In genomic region chr19:39996811-39997594, GRCh38 we compare ENCODE assay signal across 8 cellular contexts. TPM values are rescaled to one million over a fixed set of nuclear protein-coding genes. Genes with fewer than 3 reads are reported as not detected.
A peak's percentile ranks its signal among the peaks of the same experiment; 100 is the strongest.
DNase-seq lines count a peak whose midpoint lies in the region; ATAC-seq and TF ChIP-seq lines count a peak whose summit lies in the region.

Gene ZNF546, plus strand, starts transcription at chr19:39997060. Its CDS starts 1,267 bp downstream, at chr19:39998327.

- peaks cover 5 to 6% of the 10 kb centered on the region in 2 donors for H3K36me3 Mint-ChIP-seq in naive B cell
- peaks cover 6% of the 10 kb centered on the region for H3K36me3 Mint-ChIP-seq in stimulated activated effector memory CD8-positive, alpha-beta T cell treated with anti-CD3 and anti-CD28 coated beads, Interleukin-12 subunit alpha, Interleukin-12 subunit beta, amount 100 ng/mL, for 72 hours

- H3K79me2 ChIP-seq in fibroblast of lung (ENCODE audit: control insufficient read depth, insufficient read depth, low read length) = peaks cover 2% of the 10 kb centered on the region

- peaks cover 24 to 53% (median 29%) of the 10 kb centered on the region in 3 donors for H3K4me1 Mint-ChIP-seq in naive B cell
- H3K4me1 Mint-ChIP-seq in stimulated activated effector memory CD8-positive, alpha-beta T cell treated with anti-CD3 and anti-CD28 coated beads, Interleukin-12 subunit alpha, Interleukin-12 subunit beta, amount 100 ng/mL, for 72 hours = peaks cover 41% of the 10 kb centered on the region

- H3K27ac Mint-ChIP-seq in naive B cell = peak within 1 kb of the TSS; percentile 88 to 98 (median 95)
- H3K27ac Mint-ChIP-seq in stimulated activated effector memory CD8-positive, alpha-beta T cell treated with anti-CD3 and anti-CD28 coated beads, Interleukin-12 subunit alpha, Interleukin-12 subunit beta, amount 100 ng/mL, for 72 hours = peak within 1 kb of the TSS; percentile 91

- no peaks in the 10 kb centered on the region for H4K20me1 ChIP-seq in fibroblast of lung (ENCODE audit: control insufficient read depth, extremely low read depth, insufficient read depth, low read length)

- H3K27me3 Mint-ChIP-seq in naive B cell = no peaks in the 10 kb centered on the region

- no peaks in the 10 kb centered on the region for H3K9me3 ChIP-seq in fibroblast of lung (ENCODE audit: control insufficient read depth, insufficient read depth, low read depth, low read length)

- H3K27me3 ChIP-seq in fibroblast of lung (ENCODE audit: control insufficient read depth, insufficient read depth, low read length) = no peaks in the 10 kb centered on the region

- H3K4me3 ChIP-seq in fibroblast of lung (replicated peaks in 1 of 4; ENCODE audit: control extremely low read depth in 1 of 4, insufficient read depth in 1 of 4, low read depth in 3 of 4, low read length in 4 of 4) = peak within 1 kb of the TSS; percentile 86 to 95 (median 91)

- DNase-seq in DMS79 treated with DMSO at 0.1 percent for 48 hours (lab: John Stamatoyannopoulos, UW) (peak; percentile 88), GOT3 (lab: John Stamatoyannopoulos, UW) (peak; percentile 44), LHCN-M2 (ENCODE audit: low read depth) (peak; percentile 87), RKO (ENCODE audit: low spot score) (peak; percentile 96), fibroblast of lung (ENCODE audit: low read depth in 2 of 2) (peak; percentile 91 to 92), naive B cell (peak; percentile 87)
- DNase-seq in activated T-helper 1 cell treated with anti-CD3 and anti-CD28 coated beads, Interleukin-2, amount 50 U/mL, for 16 hours (ENCODE audit: low read depth in 1 of 2, low spot score in 1 of 2) = peak; percentile 83
- peak; percentile 83 to 96 for DNase-seq in stimulated activated effector memory CD8-positive, alpha-beta T cell treated with anti-CD3 and anti-CD28 coated beads, Interleukin-12 subunit alpha, Interleukin-12 subunit beta, amount 100 ng/mL, for 72 hours (ENCODE audit: low spot score in 2 of 2)

- H2AFZ ChIP-seq in fibroblast of lung (ENCODE audit: low read length) = peak within 1 kb of the TSS; percentile 97

- H3K36me3 ChIP-seq in fibroblast of lung (ENCODE audit: control insufficient read depth, insufficient read depth, low read length) = no peaks in the 10 kb centered on the region

- no peaks in the 10 kb centered on the region for H3K4me1 ChIP-seq in fibroblast of lung (ENCODE audit: control insufficient read depth, extremely low read depth, insufficient read depth, low read length)

- peak within 1 kb of the TSS; percentile 86 for H3K9ac ChIP-seq in fibroblast of lung (ENCODE audit: insufficient read depth, low read length)

- peak; percentile 93 for ATAC-seq in naive B cell (ENCODE audit: low read depth in 2 of 2)
- ATAC-seq in stimulated activated effector memory CD8-positive, alpha-beta T cell treated with anti-CD3 and anti-CD28 coated beads, Interleukin-12 subunit alpha, Interleukin-12 subunit beta, amount 100 ng/mL, for 72 hours = peak; percentile 95

- H3K4me2 ChIP-seq in fibroblast of lung (ENCODE audit: extremely low read depth, insufficient read depth, low read length) = peak within 1 kb of the TSS; percentile 98

- peak within 1 kb of the TSS; percentile 95 for H3K27ac ChIP-seq in fibroblast of lung (ENCODE audit: insufficient read depth, low read length)

- H3K4me3 Mint-ChIP-seq in naive B cell = peak within 1 kb of the TSS; percentile 87 to 100 (median 94)
- H3K4me3 Mint-ChIP-seq in stimulated activated effector memory CD8-positive, alpha-beta T cell treated with anti-CD3 and anti-CD28 coated beads, Interleukin-12 subunit alpha, Interleukin-12 subunit beta, amount 100 ng/mL, for 72 hours = peak within 1 kb of the TSS; percentile 85

- TF ChIP-seq CTCF in fibroblast of lung (conservative IDR thresholded peaks at IDR 0.05 in 1 of 2, IDR thresholded peaks at IDR 0.05 in 1 of 2; ENCODE audit: low read depth in 1 of 2, low read length in 2 of 2) = no peak

- H3K9me3 Mint-ChIP-seq in naive B cell = peaks cover 0 to 9% (median 4%) of the 10 kb centered on the region in 7 donors
- H3K9me3 Mint-ChIP-seq in stimulated activated effector memory CD8-positive, alpha-beta T cell treated with anti-CD3 and anti-CD28 coated beads, Interleukin-12 subunit alpha, Interleukin-12 subunit beta, amount 100 ng/mL, for 72 hours = peaks cover 5% of the 10 kb centered on the region

RNA-seq across cellular contexts. Expression of gene ZNF546, which starts in this region (rescaled TPM):
- total RNA-seq in LHCN-M2 (2014; rRNA removed) (1.4 and 1.6 TPM in 2 replicates), fibroblast of lung (10.5 and 15.7 TPM in 2 replicates)
- 0.35 TPM for polyA plus RNA-seq in LHCN-M2 (2012)
- polyA plus RNA-seq in fibroblast of lung (1.0 and 1.6 TPM in 2 replicates), naive B cell (ENCODE audit: low read depth in 6 of 6) (1 to 10 TPM in 5 of 6 donors, not detected in 1; 4.1 to 8.5 (median 7.3) TPM)
- polyA plus RNA-seq in fibroblast of lung (2012) = 0.99 and 1.5 TPM in 2 replicates
- 3.4 TPM in 1 of 2 replicates, not detected in the other for polyA minus RNA-seq in fibroblast of lung (ENCODE audit: low replicate concordance)

Comparison
In these comparisons a context has a peak if more than half of its experiments do, and no peak if none do; other contexts are left out.
1. Peak in every context shown above with its lines: DNase-seq, ATAC-seq, H3K4me3 ChIP-seq and H3K27ac ChIP-seq.
2. DNase-seq: peak in every context shown above with its lines; median percentile 96 in RKO; 92 in fibroblast of lung; 90 in stimulated activated effector memory CD8-positive, alpha-beta T cell treated with anti-CD3 and anti-CD28 coated beads, Interleukin-12 subunit alpha, Interleukin-12 subunit beta, amount 100 ng/mL, for 72 hours; 88 in DMS79 treated with DMSO at 0.1 percent for 48 hours; 87 in LHCN-M2; 87 in naive B cell; 83 in activated T-helper 1 cell treated with anti-CD3 and anti-CD28 coated beads, Interleukin-2, amount 50 U/mL, for 16 hours; 44 in GOT3.